Comparison of ENCODE assay signal across 8 cellular contexts in genomic region chr11:126318642-126319373, GRCh38. TPM values are rescaled to one million over a fixed set of nuclear protein-coding genes. Genes with fewer than 3 reads are reported as not detected.
DNase-seq lines count a peak whose midpoint lies in the region; ATAC-seq and TF ChIP-seq lines count a peak whose summit lies in the region.

No MANE protein-coding gene starts in this region.

- POLR2A ChIA-PET in activated CD4-positive, alpha-beta T cell treated with anti-CD3 and anti-CD28 coated beads, Interleukin-2, amount 10 ng/mL, durations not matched to agents 7 days and 5 days (lab: Charles Lee), result interaction anchor here (0.6 to 1.1 kb wide), 4 partner anchors 15 to 431 kb away, joined by 3 to 5 read pairs (median 4); partner anchors contain the start of genes DCPS and ST3GAL4

- peaks cover 4% of the 10 kb centered on the region for H3K9me3 Mint-ChIP-seq in activated CD4-positive, alpha-beta T cell treated with anti-CD3 and anti-CD28 coated beads, Interleukin-2, amount 10 ng/mL, durations not matched to agents 7 days and 5 days

- H3K27ac Mint-ChIP-seq in activated CD4-positive, alpha-beta T cell treated with anti-CD3 and anti-CD28 coated beads, Interleukin-2, amount 10 ng/mL, durations not matched to agents 7 days and 5 days, result peak overlapping the region; percentile 88

- in situ Hi-C loops in astrocyte of the cerebellum (cut with HindIII; ENCODE audit: low sequenced_read_pairs), result no loop called here

- peaks cover 34% of the 10 kb centered on the region for H3K36me3 Mint-ChIP-seq in activated CD4-positive, alpha-beta T cell treated with anti-CD3 and anti-CD28 coated beads, Interleukin-2, amount 10 ng/mL, durations not matched to agents 7 days and 5 days (ENCODE audit: low read depth)

- DNase-seq in activated CD4-positive, alpha-beta T cell treated with anti-CD3 and anti-CD28 coated beads, Interleukin-2, amount 10 ng/mL, durations not matched to agents 7 days and 5 days, result peak; percentile 53
- DNase-seq in activated CD4-positive, alpha-beta T cell treated with anti-CD3 and anti-CD28 coated beads, Interleukin-2, amount 50 U/mL, for 1 hour, result no peak
- DNase-seq in NCI-H226, result peak; percentile 60
- DNase-seq in astrocyte of the cerebellum (ENCODE audit: low read depth), result peak; percentile 94
- DNase-seq in left lobe of liver (ENCODE audit: low spot score), result no peak
- DNase-seq in DMS153 (lab: John Stamatoyannopoulos, UW), result no peak

- ATAC-seq in HG02610 (IDR thresholded peaks at IDR 0.05; ENCODE audit: unreplicated experiment) (peak; percentile 72), left lobe of liver (peak; percentile 20)

- no peak for TF ChIP-seq CTCF in astrocyte of the cerebellum (IDR thresholded peaks at IDR 0.05; ENCODE audit: low read depth, low read length, missing control alignments)

- no peaks in the 10 kb centered on the region for H3K27me3 Mint-ChIP-seq in activated CD4-positive, alpha-beta T cell treated with anti-CD3 and anti-CD28 coated beads, Interleukin-2, amount 10 ng/mL, durations not matched to agents 7 days and 5 days

- peak overlapping the region; percentile 15 for H3K4me3 ChIP-seq in astrocyte of the cerebellum (ENCODE audit: low read depth, low read length)

- H3K4me1 Mint-ChIP-seq in activated CD4-positive, alpha-beta T cell treated with anti-CD3 and anti-CD28 coated beads, Interleukin-2, amount 10 ng/mL, durations not matched to agents 7 days and 5 days, result peaks cover 44% of the 10 kb centered on the region

- H3K27ac ChIP-seq in temporal lobe (ENCODE audit: low read depth, low read length), result peak overlapping the region; percentile 5

- CTCF ChIA-PET in activated CD4-positive, alpha-beta T cell treated with anti-CD3 and anti-CD28 coated beads, Interleukin-2, amount 10 ng/mL, durations not matched to agents 7 days and 5 days (lab: Charles Lee), result interaction anchor here (0.7 to 2.5 kb wide), 10 partner anchors 8 to 162 kb away, joined by 3 to 9 read pairs (median 5); no protein-coding TSS in a partner anchor

- H3K4me3 Mint-ChIP-seq in activated CD4-positive, alpha-beta T cell treated with anti-CD3 and anti-CD28 coated beads, Interleukin-2, amount 10 ng/mL, durations not matched to agents 7 days and 5 days, result peak overlapping the region; percentile 6

RNA-seq across cellular contexts. Expression of gene DCPS, which starts 14.9 kb away (rescaled TPM):
- 10 to 100 TPM; 33.1 to 33.5 TPM for total RNA-seq in activated CD4-positive, alpha-beta T cell treated with anti-CD3 and anti-CD28 coated beads, Interleukin-2, amount 10 ng/mL, durations not matched to agents 7 days and 5 days
- 14.5 TPM for total RNA-seq in left lobe of liver
- total RNA-seq in temporal lobe, result 3.0 TPM

RNA-seq across cellular contexts. Expression of gene TIRAP, which starts 35.9 kb away (rescaled TPM):
- total RNA-seq in activated CD4-positive, alpha-beta T cell treated with anti-CD3 and anti-CD28 coated beads, Interleukin-2, amount 10 ng/mL, durations not matched to agents 7 days and 5 days, result 10 to 100 TPM; 13.5 to 14.0 TPM
- total RNA-seq in left lobe of liver, result 11.4 TPM
- total RNA-seq in temporal lobe, result 3.4 TPM

RNA-seq across cellular contexts. Expression of gene ST3GAL4, which starts 36.7 kb away (rescaled TPM):
- 1 to 10 TPM; 7.5 to 7.6 TPM for total RNA-seq in activated CD4-positive, alpha-beta T cell treated with anti-CD3 and anti-CD28 coated beads, Interleukin-2, amount 10 ng/mL, durations not matched to agents 7 days and 5 days
- total RNA-seq in left lobe of liver (7.3 TPM), temporal lobe (9.1 TPM)

RNA-seq across cellular contexts. Expression of gene FOXRED1, which starts 49.9 kb away (rescaled TPM):
- total RNA-seq in activated CD4-positive, alpha-beta T cell treated with anti-CD3 and anti-CD28 coated beads, Interleukin-2, amount 10 ng/mL, durations not matched to agents 7 days and 5 days, result 10 to 100 TPM; 34.8 to 43.4 TPM
- 46.0 TPM for total RNA-seq in left lobe of liver
- 16.0 TPM for total RNA-seq in temporal lobe

RNA-seq across cellular contexts. Expression of gene SRPRA, which starts 50.1 kb away (rescaled TPM):
- total RNA-seq in activated CD4-positive, alpha-beta T cell treated with anti-CD3 and anti-CD28 coated beads, Interleukin-2, amount 10 ng/mL, durations not matched to agents 7 days and 5 days, result 100 to 1,000 TPM; 107 to 110 TPM
- total RNA-seq in left lobe of liver, result 149 TPM
- total RNA-seq in temporal lobe, result 10.1 TPM

Comparison
In these comparisons a context has a peak if more than half of its experiments do, and no peak if none do; other contexts are left out.
1. DNase-seq: peak in activated CD4-positive, alpha-beta T cell treated with anti-CD3 and anti-CD28 coated beads, Interleukin-2, amount 10 ng/mL, durations not matched to agents 7 days and 5 days (single experiment), NCI-H226 (single experiment) and astrocyte of the cerebellum (single experiment); none in activated CD4-positive, alpha-beta T cell treated with anti-CD3 and anti-CD28 coated beads, Interleukin-2, amount 50 U/mL, for 1 hour (single experiment), left lobe of liver (single experiment) and DMS153 (single experiment).